Comparison of ENCODE assay signal across 1 cellular context in the genomic region with DNA sequence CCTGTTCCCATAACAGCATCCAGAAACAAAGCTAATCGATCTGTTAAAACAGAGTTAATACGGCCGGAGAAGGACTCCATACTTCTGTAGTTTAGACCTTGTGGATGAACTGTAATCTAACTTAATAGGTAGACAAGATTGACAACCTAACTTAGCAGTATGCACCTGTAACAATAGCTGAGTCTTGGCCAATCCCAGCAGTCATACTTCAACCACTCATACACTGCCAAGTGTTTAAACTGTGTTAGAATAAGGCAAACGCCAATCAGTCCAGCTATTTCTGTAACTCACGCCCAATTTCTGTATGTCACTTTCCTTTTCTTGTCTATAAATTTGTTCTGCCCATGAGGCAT.
TF ChIP-seq lines count a peak whose summit lies in the region.

No MANE protein-coding gene starts in this region.

TF ChIP-seq in H1, 55 proteins besides CTCF, POLR2A, EP300 and RAD21:
- TF ChIP-seq, protein P1, sequence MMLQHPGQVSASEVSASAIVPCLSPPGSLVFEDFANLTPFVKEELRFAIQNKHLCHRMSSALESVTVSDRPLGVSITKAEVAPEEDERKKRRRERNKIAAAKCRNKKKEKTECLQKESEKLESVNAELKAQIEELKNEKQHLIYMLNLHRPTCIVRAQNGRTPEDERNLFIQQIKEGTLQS (IDR thresholded peaks at IDR 0.05; ENCODE audit: insufficient read depth, low read depth, low read length), result no peak
- no peak for TF ChIP-seq POU5F1 (IDR thresholded peaks at IDR 0.05; ENCODE audit: low read depth, low read length)
- TF ChIP-seq TEAD4 (IDR thresholded peaks at IDR 0.05; ENCODE audit: low read depth, low read length), result no peak
- TF ChIP-seq SIX5 (IDR thresholded peaks at IDR 0.05; ENCODE audit: low read depth, low read length), result no peak
- TF ChIP-seq CEBPB (IDR thresholded peaks at IDR 0.05; ENCODE audit: low read depth, low read length), result no peak
- no peak for TF ChIP-seq TBP (IDR thresholded peaks at IDR 0.05; ENCODE audit: low read depth, low read length)
- TF ChIP-seq BRCA1 (IDR thresholded peaks at IDR 0.05; ENCODE audit: low read depth, low read length), result no peak
- no peak for TF ChIP-seq CBX8 (IDR thresholded peaks at IDR 0.05; ENCODE audit: borderline replicate concordance, low read depth, low read length)
- TF ChIP-seq NANOG (IDR thresholded peaks at IDR 0.05; ENCODE audit: insufficient read depth, low read depth, low read length, poor library complexity, severe bottlenecking), result no peak
- no peak for TF ChIP-seq HDAC2 (IDR thresholded peaks at IDR 0.05; ENCODE audit: borderline replicate concordance in 1 of 2, low read depth in 2 of 2, low read length in 2 of 2)
